ENCODE assay signal across 30 cellular contexts in genomic region chr1:49318218-49318617, GRCh38.
DNase-seq lines count a peak whose midpoint lies in the region; ATAC-seq, FAIRE-seq and TF ChIP-seq lines count a peak whose summit lies in the region.
"Had no signal": no experiment of that assay in that cellular context is flagged by ENCODE, and none has a peak within 500 bp of the region (broad histone marks: within the 10 kb centered on the region; RNA-seq: fewer than 3 reads in every experiment).

No MANE protein-coding gene starts in this region.

- intact Hi-C loops in HepG2 (cut with micrococcal nuclease; ENCODE audit: unreplicated experiment), result no loop called here
- intact Hi-C loops in right lobe of liver (cut with DNase I), result no loop called here

- H3K79me2 ChIP-seq in HepG2 (ENCODE audit: insufficient read depth, low read length), result no peaks in the 10 kb centered on the region

- H3K4me1 ChIP-seq in HepG2 (ENCODE audit: insufficient read depth, low read length) (no peaks in the 10 kb centered on the region), right lobe of liver (no peaks in the 10 kb centered on the region), HEK293 (ENCODE audit: control insufficient read depth, insufficient read depth, low read length) (no peaks in the 10 kb centered on the region), HAP-1 (no peaks in the 10 kb centered on the region)
- H3K4me1 ChIP-seq: A549; BE2C; BLaER1; BLaER1 treated with 17β-estradiol and CSF1 and Interleukin-3, amounts not matched to agents 10 nM and 100 nM; Caco-2 had no signal

- H4K20me1 ChIP-seq in HepG2 (ENCODE audit: insufficient read depth, low read length), result no peaks in the 10 kb centered on the region
- H4K20me1 ChIP-seq: BLaER1; BLaER1 treated with 17β-estradiol and CSF1 and Interleukin-3, amounts not matched to agents 10 nM and 100 nM had no signal

- H3K9me3 ChIP-seq in HepG2 (ENCODE audit: low read length) (peaks cover 60% of the 10 kb centered on the region), right lobe of liver (no peaks in the 10 kb centered on the region), HEK293 (ENCODE audit: control insufficient read depth, insufficient read depth, low read depth, low read length) (no peaks in the 10 kb centered on the region), HAP-1 (no peaks in the 10 kb centered on the region)
- H3K9me3 ChIP-seq: A549, BE2C, BLaER1, Caco-2 had no signal

- H3K4me3 ChIP-seq in HepG2 (replicated peaks in 1 of 3; ENCODE audit: insufficient read depth in 1 of 3, low read depth in 2 of 3, low read length in 3 of 3) (no peak overlapping the region), right lobe of liver (no peak overlapping the region), HEK293 (ENCODE audit: low read depth, low read length) (no peak overlapping the region), HAP-1 (no peak overlapping the region)
- H3K4me3 ChIP-seq: A549; BLaER1; BLaER1 treated with 17β-estradiol and CSF1 and Interleukin-3, amounts not matched to agents 10 nM and 100 nM had no signal

- H3K4me2 ChIP-seq in HepG2 (ENCODE audit: low read depth, low read length), result no peak overlapping the region
- H3K4me2 ChIP-seq: A549; BLaER1; BLaER1 treated with 17β-estradiol and CSF1 and Interleukin-3, amounts not matched to agents 10 nM and 100 nM had no signal

- WGBS in HepG2 (ENCODE audit: low lambda C conversion rate), result 29% methylated on average over 2 of the region's 2 CpGs
- WGBS in right lobe of liver (ENCODE audit: insufficient coverage, low coverage, low lambda C conversion rate, missing lambda C conversion rate), result 74% methylated on average over 2 of the region's 2 CpGs

- FAIRE-seq in HepG2 (lab: Jason Lieb, UNC), result no peak
- FAIRE-seq: A204.1, A549, D721Med had no signal

- CTCF ChIA-PET in HepG2 (lab: Yijun Ruan, JAX; ENCODE audit: low intra/inter-chr PET ratio, low total read pairs) (no interaction called here), HEK293 (lab: Yijun Ruan, JAX) (no interaction called here)

- POLR2A ChIA-PET in HepG2 (lab: Yijun Ruan, JAX) (no interaction called here), HEK293 (lab: Yijun Ruan, JAX) (no interaction called here)

- no peaks in the 10 kb centered on the region for H3K27me3 ChIP-seq in HepG2 (ENCODE audit: control insufficient read depth in 1 of 2, insufficient read depth in 2 of 2, low read length in 2 of 2)
- no peaks in the 10 kb centered on the region for H3K27me3 ChIP-seq in right lobe of liver
- H3K27me3 ChIP-seq in HAP-1 (ENCODE audit: low read depth), result no peaks in the 10 kb centered on the region
- H3K27me3 ChIP-seq: BE2C; BLaER1; BLaER1 treated with 17β-estradiol and CSF1 and Interleukin-3, amounts not matched to agents 10 nM and 100 nM had no signal

- H3K36me3 ChIP-seq in HepG2 (replicated peaks in 1 of 2; ENCODE audit: control insufficient read depth in 1 of 2, insufficient read depth in 2 of 2, low read length in 2 of 2) (no peaks in the 10 kb centered on the region), right lobe of liver (no peaks in the 10 kb centered on the region), HEK293 (ENCODE audit: control insufficient read depth in 2 of 2, insufficient read depth in 1 of 2, low read length in 2 of 2) (no peaks in the 10 kb centered on the region), HAP-1 (replicated peaks) (no peaks in the 10 kb centered on the region)
- H3K36me3 ChIP-seq: BE2C; BLaER1; BLaER1 treated with 17β-estradiol and CSF1 and Interleukin-3, amounts not matched to agents 10 nM and 100 nM had no signal

- H2AFZ ChIP-seq in HepG2 (ENCODE audit: low read length), result no peak overlapping the region

- in situ Hi-C loops in HepG2 (cut with HindIII; ENCODE audit: extremely low pct_ligation_motif_present, low pct_unique_long_range_greater_than_20kb), result no loop called here
- in situ Hi-C loops in HAP-1 (cut with MboI; ENCODE audit: low sequenced_read_pairs), result no loop called here

- no peak overlapping the region for H3K27ac ChIP-seq in HepG2 (ENCODE audit: extremely low read length, insufficient read depth, low read length)
- H3K27ac ChIP-seq in right lobe of liver, result no peak overlapping the region
- no peak overlapping the region for H3K27ac ChIP-seq in HEK293 (ENCODE audit: extremely low read depth, low read depth, low read length)
- H3K27ac ChIP-seq: 22Rv1; A549; BLaER1; BLaER1 treated with 17β-estradiol and CSF1 and Interleukin-3, amounts not matched to agents 10 nM and 100 nM; C4-2B had no signal

- ATAC-seq in HepG2 (no peak), right lobe of liver (no peak)
- ATAC-seq: A549; CD8-positive, alpha-beta T cell had no signal

- no peak overlapping the region for H3K9ac ChIP-seq in HepG2 (ENCODE audit: insufficient read depth, low read depth, low read length)
- H3K9ac ChIP-seq: BLaER1; BLaER1 treated with 17β-estradiol and CSF1 and Interleukin-3, amounts not matched to agents 10 nM and 100 nM had no signal

- no peak for TF ChIP-seq RAD21 in HepG2 (CRISPR knock-in tag; IDR thresholded peaks at IDR 0.05)

- TF ChIP-seq CTCF in HepG2 (CRISPR knock-in tag; IDR thresholded peaks at IDR 0.05) (no peak), right lobe of liver (IDR thresholded peaks at IDR 0.05) (no peak), HEK293 (tag by site-specific recombination; IDR thresholded peaks at IDR 0.05) (no peak)

- no peak for TF ChIP-seq EP300 in HepG2 (IDR thresholded peaks at IDR 0.05; ENCODE audit: low read depth in 2 of 2, low read length in 2 of 2)
- no peak for TF ChIP-seq EP300 in HepG2 (CRISPR knock-in tag; IDR thresholded peaks at IDR 0.05; ENCODE audit: borderline replicate concordance)

- TF ChIP-seq POLR2A in HepG2 (IDR thresholded peaks at IDR 0.05; ENCODE audit: insufficient read depth in 1 of 2, low read depth in 2 of 2, low read length in 2 of 2) (no peak), right lobe of liver (IDR thresholded peaks at IDR 0.05) (no peak)

- no peak for DNase-seq in HepG2 (ENCODE audit: low spot score)
- no peak for DNase-seq in right lobe of liver
- no peak for DNase-seq in HAP-1 (ENCODE audit: low spot score in 2 of 2)
- DNase-seq: 8988T; ACHN; AML-193; BE2C; C1 segment of cervical spinal cord; Caco-2; Calu3; CD4-positive, alpha-beta memory T cell; CD4-positive, alpha-beta T cell; CD4-positive, CD25-positive, alpha-beta regulatory T cell; CD8-positive, alpha-beta memory T cell; CD8-positive, alpha-beta T cell; COR-L47; DMS 273 treated with DMSO at 0.1 percent for 48 hours; DMS153; DMS79; DMS79 treated with DMSO at 0.1 percent for 48 hours; DND-41; EL had no signal

- BruUV-seq in HepG2 (replicated peaks; lab: Mats Ljungman, UMichigan), result no TSS peak

TF ChIP-seq in HepG2, 621 proteins besides CTCF, POLR2A, EP300 and RAD21:
- TF ChIP-seq CREB1 (IDR thresholded peaks at IDR 0.05), result peak; percentile 78
- TF ChIP-seq CREB1 (CRISPR knock-in tag; IDR thresholded peaks at IDR 0.05), result no peak
- no peak for TF ChIP-seq ZNF891 (CRISPR knock-in tag; IDR thresholded peaks at IDR 0.05)

TF ChIP-seq in HEK293, 187 proteins besides CTCF, POLR2A, EP300 and RAD21:
- TF ChIP-seq ZBTB6 (tag by site-specific recombination; IDR thresholded peaks at IDR 0.05), result no peak
- no peak for TF ChIP-seq ZBTB17 (tag by site-specific recombination; IDR thresholded peaks at IDR 0.05)
- no peak for TF ChIP-seq GLIS1 (tag by site-specific recombination; IDR thresholded peaks at IDR 0.05)
- peak; percentile 68 for TF ChIP-seq ZNF513 (tag by site-specific recombination; IDR thresholded peaks at IDR 0.05)

Comparison
In these comparisons a context has a peak if more than half of its experiments do, and no peak if none do; other contexts are left out.
1. Of the 63 proteins assayed by ChIP-seq in both HepG2 and HEK293: peak only in HepG2: none; only in HEK293: ZNF513; in both: none; in neither: 62.